In genomic region chr2:226793615-226794014, GRCh38 we compare ENCODE assay signal across 10 cellular contexts. TPM values are rescaled to one million over a fixed set of nuclear protein-coding genes. Genes with fewer than 3 reads are reported as not detected.
A peak's percentile ranks its signal among the peaks of the same experiment; 100 is the strongest.
DNase-seq lines count a peak whose midpoint lies in the region; ATAC-seq and TF ChIP-seq lines count a peak whose summit lies in the region.
"Had no signal": no experiment of that assay in that cellular context is flagged by ENCODE, and none has a peak within 500 bp of the region (broad histone marks: within the 10 kb centered on the region; RNA-seq: fewer than 3 reads in every experiment).

No MANE protein-coding gene starts in this region.

- DNase-seq in HFF-Myc (ENCODE audit: extremely low read depth, low read depth) (no peak), right cardiac atrium (no peak), smooth muscle cell (lab: John Stamatoyannopoulos, UW; ENCODE audit: unreplicated experiment) (no peak), amygdala (lab: John Stamatoyannopoulos, UW) (no peak)
- DNase-seq in activated naive CD8-positive, alpha-beta T cell treated with anti-CD3 and anti-CD28 coated beads, Interleukin-2, amount 50 U/mL, for 24 hours = no peak
- DNase-seq: activated effector memory CD4-positive, alpha-beta T cell treated with anti-CD3 and anti-CD28 coated beads, Interleukin-2, amount 50 U/mL, for 16 hours; NCI-H1092 had no signal

- peaks cover 63% of the 10 kb centered on the region for H3K4me1 Mint-ChIP-seq in activated naive CD8-positive, alpha-beta T cell treated with anti-CD3 and anti-CD28 coated beads, Interleukin-2, amount 50 U/mL, for 24 hours

- WGBS in right cardiac atrium = 25% methylated on average over 2 of the region's 2 CpGs
- 8% methylated on average over 2 of the region's 2 CpGs for WGBS in smooth muscle cell (ENCODE audit: low lambda C conversion rate)

- intact Hi-C loops in right cardiac atrium (cut with DNase I) = loop anchor here in 3 of 4 donors (10.0 kb wide), 6 partner anchors 49 to 579 kb away; no protein-coding TSS in a partner anchor

- peaks cover 2% of the 10 kb centered on the region for H3K36me3 Mint-ChIP-seq in activated naive CD8-positive, alpha-beta T cell treated with anti-CD3 and anti-CD28 coated beads, Interleukin-2, amount 50 U/mL, for 24 hours (ENCODE audit: low read depth)

- peaks cover 50% of the 10 kb centered on the region for H4K20me1 ChIP-seq in smooth muscle cell (ENCODE audit: low read depth)

- TF ChIP-seq CTCF in HFF-Myc (IDR thresholded peaks at IDR 0.05; ENCODE audit: low read depth, low read length, missing control alignments) (no peak), smooth muscle cell (IDR thresholded peaks at IDR 0.05; ENCODE audit: borderline replicate concordance, insufficient read depth, poor library complexity, severe bottlenecking) (no peak)

- no peaks in the 10 kb centered on the region for H3F3A ChIP-seq in smooth muscle cell (ENCODE audit: low read depth)

- H3K27me3 ChIP-seq in right cardiac atrium (ENCODE audit: control insufficient read depth, insufficient read depth) (no peaks in the 10 kb centered on the region), smooth muscle cell (ENCODE audit: low read depth) (no peaks in the 10 kb centered on the region)

- no peak overlapping the region for H2AFZ ChIP-seq in smooth muscle cell (ENCODE audit: low read depth)

- H3K27ac ChIP-seq in right cardiac atrium (ENCODE audit: low read length) (no peak overlapping the region), smooth muscle cell (ENCODE audit: low read depth) (peak overlapping the region; percentile 83)

- H3K4me2 ChIP-seq in smooth muscle cell = peak overlapping the region; percentile 90

- H3K27me3 Mint-ChIP-seq in activated naive CD8-positive, alpha-beta T cell treated with anti-CD3 and anti-CD28 coated beads, Interleukin-2, amount 50 U/mL, for 24 hours = no peaks in the 10 kb centered on the region

- peak overlapping the region; percentile 29 for H3K4me3 Mint-ChIP-seq in activated naive CD8-positive, alpha-beta T cell treated with anti-CD3 and anti-CD28 coated beads, Interleukin-2, amount 50 U/mL, for 24 hours

- peak overlapping the region; percentile 77 for H3K4me3 ChIP-seq in HFF-Myc (replicated peaks; ENCODE audit: low read depth, low read length)
- H3K4me3 ChIP-seq in right cardiac atrium (ENCODE audit: low read length) = peak overlapping the region; percentile 42
- peak overlapping the region; percentile 77 for H3K4me3 ChIP-seq in smooth muscle cell

- H3K79me2 ChIP-seq in smooth muscle cell (ENCODE audit: low read depth) = peaks cover 94% of the 10 kb centered on the region

- H3K9me3 Mint-ChIP-seq in activated naive CD8-positive, alpha-beta T cell treated with anti-CD3 and anti-CD28 coated beads, Interleukin-2, amount 50 U/mL, for 24 hours = no peaks in the 10 kb centered on the region

- H3K36me3 ChIP-seq in smooth muscle cell (ENCODE audit: low read depth) = no peaks in the 10 kb centered on the region

- no peak for ATAC-seq in activated naive CD8-positive, alpha-beta T cell treated with anti-CD3 and anti-CD28 coated beads, Interleukin-2, amount 50 U/mL, for 24 hours
- no peak for ATAC-seq in right cardiac atrium
- no peak for ATAC-seq in GM18858 (IDR thresholded peaks at IDR 0.05; ENCODE audit: unreplicated experiment)
- no peak for ATAC-seq in GM19463 (IDR thresholded peaks at IDR 0.05; ENCODE audit: unreplicated experiment)
- no peak for ATAC-seq in GM19328 (IDR thresholded peaks at IDR 0.05; ENCODE audit: unreplicated experiment)

- no peak overlapping the region for H3K27ac Mint-ChIP-seq in activated naive CD8-positive, alpha-beta T cell treated with anti-CD3 and anti-CD28 coated beads, Interleukin-2, amount 50 U/mL, for 24 hours

- H3K9me3 ChIP-seq in right cardiac atrium (ENCODE audit: control insufficient read depth, low read length) (no peaks in the 10 kb centered on the region), smooth muscle cell (replicated peaks; ENCODE audit: low read depth) (no peaks in the 10 kb centered on the region)

- H3K4me1 ChIP-seq in right cardiac atrium (ENCODE audit: control insufficient read depth, insufficient read depth, low read length) (peaks cover 6% of the 10 kb centered on the region), smooth muscle cell (ENCODE audit: low read depth) (peaks cover 26% of the 10 kb centered on the region)

- peak overlapping the region; percentile 83 for H3K9ac ChIP-seq in smooth muscle cell (ENCODE audit: low read depth)

RNA-seq across cellular contexts. Expression of gene IRS1, which starts 6.0 kb away (rescaled TPM):
- 10 to 100 TPM; 14.2 to 16.0 (median 15.0) TPM for total RNA-seq in right cardiac atrium
- polyA plus RNA-seq in right cardiac atrium = 6.2 TPM
- total RNA-seq in smooth muscle cell = 14.3 and 14.6 TPM in 2 replicates
- polyA plus RNA-seq in smooth muscle cell = 8.6 and 9.4 TPM in 2 replicates

RNA-seq across cellular contexts. Expression of gene RHBDD1, which starts 42.2 kb away (rescaled TPM):
- total RNA-seq in right cardiac atrium (10 to 100 TPM; 40.4 to 47.3 (median 41.1) TPM), smooth muscle cell (20.7 and 28.3 TPM in 2 replicates)
- polyA plus RNA-seq in right cardiac atrium (9.3 TPM), smooth muscle cell (11.3 and 12.8 TPM in 2 replicates)
